ENCODE assay signal across 15 cellular contexts in genomic region chr5:148984333-148984732, GRCh38.
DNase-seq lines count a peak whose midpoint lies in the region; ATAC-seq, FAIRE-seq and TF ChIP-seq lines count a peak whose summit lies in the region.
"Had no signal": no experiment of that assay in that cellular context is flagged by ENCODE, and none has a peak within 500 bp of the region (broad histone marks: within the 10 kb centered on the region; RNA-seq: fewer than 3 reads in every experiment).

No MANE protein-coding gene starts in this region.

- intact Hi-C loops in Calu3 (cut with micrococcal nuclease; ENCODE audit: unreplicated experiment), result no loop called here
- intact Hi-C loops in heart left ventricle (cut with DNase I), result no loop called here

- ATAC-seq in heart left ventricle, result no peak
- ATAC-seq: gastrocnemius medialis had no signal

- H3K27ac ChIP-seq in astrocyte (ENCODE audit: low read depth, low read length) (no peak overlapping the region), heart left ventricle (no peak overlapping the region)
- H3K27ac ChIP-seq: dorsolateral prefrontal cortex, gastrocnemius medialis, thoracic aorta had no signal

- H3K4me2 ChIP-seq in astrocyte (ENCODE audit: low read length), result peak overlapping the region; percentile 38

- TF ChIP-seq RAD21 in Ishikawa (IDR thresholded peaks at IDR 0.05; ENCODE audit: low read depth), result no peak

- H3K9ac ChIP-seq in astrocyte (ENCODE audit: low read length), result no peak overlapping the region

- peak; percentile 82; the same call in 1 of the 2 replicates for TF ChIP-seq EP300 in Ishikawa (IDR thresholded peaks at IDR 0.05; ENCODE audit: borderline replicate concordance)

- TF ChIP-seq POLR2A in heart left ventricle (IDR thresholded peaks at IDR 0.05), result no peak

- peaks cover 75% of the 10 kb centered on the region for H3K4me1 Mint-ChIP-seq in Calu3 (ENCODE audit: low read depth, unreplicated experiment)
- peaks cover 27% of the 10 kb centered on the region for H3K4me1 Mint-ChIP-seq in astrocyte (ENCODE audit: low read depth, unreplicated experiment)
- H3K4me1 Mint-ChIP-seq: activated CD4-positive, alpha-beta T cell treated with anti-CD3 and anti-CD28 coated beads, Interleukin-2, amount 10 ng/mL, durations not matched to agents 24 days and 14 days had no signal

- no peaks in the 10 kb centered on the region for H3K36me3 ChIP-seq in astrocyte (ENCODE audit: insufficient read depth, low read length)
- H3K36me3 ChIP-seq in heart left ventricle, result no peaks in the 10 kb centered on the region
- H3K36me3 ChIP-seq: gastrocnemius medialis, thoracic aorta had no signal

- peaks cover 3% of the 10 kb centered on the region for H3K27me3 ChIP-seq in astrocyte (ENCODE audit: insufficient read depth, low read length)
- H3K27me3 ChIP-seq in heart left ventricle, result no peaks in the 10 kb centered on the region
- H3K27me3 ChIP-seq: gastrocnemius medialis had no signal

- no peak overlapping the region for H2AFZ ChIP-seq in astrocyte (ENCODE audit: low read depth, low read length)

- TF ChIP-seq CTCF in Calu3 (IDR thresholded peaks at IDR 0.05; ENCODE audit: unreplicated experiment) (no peak), astrocyte (IDR thresholded peaks at IDR 0.05; ENCODE audit: insufficient read depth, low read depth, low read length) (no peak), heart left ventricle (IDR thresholded peaks at IDR 0.05) (no peak)

- H3K27ac Mint-ChIP-seq in Calu3 (ENCODE audit: unreplicated experiment), result peak overlapping the region; percentile 85
- no peak overlapping the region for H3K27ac Mint-ChIP-seq in astrocyte (ENCODE audit: unreplicated experiment)
- H3K27ac Mint-ChIP-seq: activated CD4-positive, alpha-beta T cell treated with anti-CD3 and anti-CD28 coated beads, Interleukin-2, amount 10 ng/mL, durations not matched to agents 24 days and 14 days; T-helper 1 cell treated with Interleukin-12 subunit alpha and Interleukin-12 subunit beta and Interleukin-4 antibody, amounts not matched to agents 30 μg/mL and 1 μg/mL, for 36 hours had no signal

- H3K36me3 Mint-ChIP-seq in Calu3 (ENCODE audit: insufficient read depth, unreplicated experiment), result peaks cover 16% of the 10 kb centered on the region
- no peaks in the 10 kb centered on the region for H3K36me3 Mint-ChIP-seq in astrocyte (ENCODE audit: low read depth, unreplicated experiment)

- BruUV-seq in Calu3 (replicated peaks; lab: Mats Ljungman, UMichigan), result no TSS peak

- CTCF ChIA-PET in Calu3 (lab: Charles Lee), result interaction anchor here (0.6 to 1.5 kb wide), 5 partner anchors 12 to 1339 kb away, joined by 3 to 4 read pairs (median 4); no protein-coding TSS in a partner anchor

- 67 to 81% (median 70%) methylated on average over 1 of the region's 1 CpG for WGBS in heart left ventricle, 4 donors

- no peaks in the 10 kb centered on the region for H4K20me1 ChIP-seq in astrocyte (ENCODE audit: insufficient read depth, low read length)

- peak; percentile 75 for FAIRE-seq in astrocyte (lab: Jason Lieb, UNC)

- H3K27me3 Mint-ChIP-seq in Calu3 (ENCODE audit: unreplicated experiment) (no peaks in the 10 kb centered on the region), astrocyte (ENCODE audit: low read depth, unreplicated experiment) (peaks cover 3% of the 10 kb centered on the region)

- H3K9me3 Mint-ChIP-seq in Calu3 (ENCODE audit: low read depth, unreplicated experiment), result peaks cover 3% of the 10 kb centered on the region
- no peaks in the 10 kb centered on the region for H3K9me3 Mint-ChIP-seq in astrocyte (ENCODE audit: unreplicated experiment)
- H3K9me3 Mint-ChIP-seq: activated CD4-positive, alpha-beta T cell treated with anti-CD3 and anti-CD28 coated beads, Interleukin-2, amount 10 ng/mL, durations not matched to agents 24 days and 14 days; T-helper 1 cell treated with Interleukin-12 subunit alpha and Interleukin-12 subunit beta and Interleukin-4 antibody, amounts not matched to agents 30 μg/mL and 1 μg/mL, for 36 hours had no signal

- no peaks in the 10 kb centered on the region for H3K79me2 ChIP-seq in astrocyte (ENCODE audit: insufficient read depth, low read length)

- H3K9me3 ChIP-seq in astrocyte (ENCODE audit: insufficient read depth, low read depth, low read length) (no peaks in the 10 kb centered on the region), heart left ventricle (peaks cover 0 to 12% (median 0%) of the 10 kb centered on the region in 12 donors)
- H3K9me3 ChIP-seq: gastrocnemius medialis, thoracic aorta had no signal

- H3K4me3 ChIP-seq in astrocyte (ENCODE audit: insufficient read depth, low read depth, low read length), result peak overlapping the region; percentile 9
- H3K4me3 ChIP-seq in heart left ventricle, result no peak overlapping the region
- H3K4me3 ChIP-seq: dorsolateral prefrontal cortex, gastrocnemius medialis, thoracic aorta had no signal

- DNase-seq in Calu3, result peak; percentile 76
- peak; percentile 62 for DNase-seq in astrocyte (ENCODE audit: low read depth)
- DNase-seq in iPS-NIHi11 (ENCODE audit: low spot score), result peak; percentile 46
- DNase-seq in SKM-1 treated with dmso at 0.1 percent for 144 hours (lab: John Stamatoyannopoulos, UW; ENCODE audit: unreplicated experiment), result no peak
- no peak for DNase-seq in heart left ventricle
- DNase-seq in activated CD4-positive, CD25-positive, alpha-beta regulatory T cell (lab: John Stamatoyannopoulos, UW), result no peak
- no peak for DNase-seq in globus pallidus (ENCODE audit: low spot score)
- DNase-seq: activated CD4-positive, alpha-beta T cell treated with anti-CD3 and anti-CD28 coated beads, Interleukin-2, amount 10 ng/mL, durations not matched to agents 24 days and 14 days; activated T-cell treated with anti-CD3 and anti-CD28 coated beads, Interleukin-2, amount 50 U/mL, for 48 hours; dorsolateral prefrontal cortex; gastrocnemius medialis; NCI-H510A had no signal

- H3K4me1 ChIP-seq in astrocyte (ENCODE audit: insufficient read depth, low read length), result peaks cover 10% of the 10 kb centered on the region
- H3K4me1 ChIP-seq in heart left ventricle, result peaks cover 0 to 10% (median 0%) of the 10 kb centered on the region in 12 donors

- H3K4me3 Mint-ChIP-seq in Calu3 (ENCODE audit: low read depth, unreplicated experiment), result no peak overlapping the region
- H3K4me3 Mint-ChIP-seq in astrocyte (ENCODE audit: unreplicated experiment), result no peak overlapping the region
- H3K4me3 Mint-ChIP-seq: activated CD4-positive, alpha-beta T cell treated with anti-CD3 and anti-CD28 coated beads, Interleukin-2, amount 10 ng/mL, durations not matched to agents 24 days and 14 days; T-helper 1 cell treated with Interleukin-12 subunit alpha and Interleukin-12 subunit beta and Interleukin-4 antibody, amounts not matched to agents 30 μg/mL and 1 μg/mL, for 36 hours had no signal

TF ChIP-seq in Ishikawa, 13 proteins besides CTCF, POLR2A, EP300 and RAD21:
- TF ChIP-seq TEAD4 (IDR thresholded peaks at IDR 0.05) (peak; percentile 92), USF1 (IDR thresholded peaks at IDR 0.05) (no peak), TCF12 (IDR thresholded peaks at IDR 0.05; ENCODE audit: low read depth) (peak; percentile 61; the same call in 1 of the 2 replicates), FOXM1 (IDR thresholded peaks at IDR 0.05; ENCODE audit: borderline replicate concordance, low read depth) (peak; percentile 79; the same call in 1 of the 2 replicates)

Comparison
In these comparisons a context has a peak if more than half of its experiments do, and no peak if none do; other contexts are left out.
1. DNase-seq: peak in Calu3 (single experiment), astrocyte (single experiment) and iPS-NIHi11 (single experiment); none in SKM-1 treated with dmso at 0.1 percent for 144 hours (single experiment), heart left ventricle (0 of 5), activated CD4-positive, CD25-positive, alpha-beta regulatory T cell (0 of 4) and globus pallidus (single experiment).